Comparison of ENCODE assay signal across 1 cellular context in genomic region chr3:138124689-138125420, GRCh38.
TF ChIP-seq lines count a peak whose summit lies in the region.

No MANE protein-coding gene starts in this region.

TF ChIP-seq in A549, 52 proteins besides CTCF, POLR2A, EP300 and RAD21:
- TF ChIP-seq PBX3 (IDR thresholded peaks at IDR 0.05) (no peak), KDM1A (IDR thresholded peaks at IDR 0.05; ENCODE audit: low read depth) (no peak), NFE2L2 (conservative IDR thresholded peaks at IDR 0.05; ENCODE audit: low read length) (no peak)
